13 cellular contexts compared by ENCODE assay signal in the genomic region with DNA sequence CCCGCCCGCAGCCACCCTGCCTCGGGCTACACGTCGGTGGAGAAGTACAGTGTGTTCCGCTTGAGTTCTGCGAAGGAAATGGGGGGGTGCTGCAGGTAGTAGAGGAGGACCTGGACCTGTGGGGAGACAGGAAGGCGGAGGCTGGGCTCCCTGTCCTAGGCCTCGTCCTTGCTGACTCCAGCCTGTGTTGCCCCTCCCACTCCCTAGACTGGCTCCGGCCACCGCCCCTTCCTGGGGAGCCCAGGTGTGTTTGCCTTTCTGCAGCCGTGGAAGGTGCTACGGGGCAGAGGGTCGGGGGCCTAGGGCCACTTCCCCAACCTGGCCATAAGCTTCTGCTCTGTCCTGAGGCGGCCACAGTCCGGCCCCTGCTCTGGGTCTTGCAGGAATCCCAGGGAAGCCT. TPM values are rescaled to one million over a fixed set of nuclear protein-coding genes. Genes with fewer than 3 reads are reported as not detected.
DNase-seq lines count a peak whose midpoint lies in the region; ATAC-seq and TF ChIP-seq lines count a peak whose summit lies in the region.
"Had no signal": no experiment of that assay in that cellular context is flagged by ENCODE, and none has a peak within 500 bp of the region (broad histone marks: within the 10 kb centered on the region; RNA-seq: fewer than 3 reads in every experiment).

No MANE protein-coding gene starts in this region.

- no peaks in the 10 kb centered on the region for H3K9me3 ChIP-seq in mucosa of rectum (ENCODE audit: control insufficient read depth in 2 of 2, low read length in 2 of 2)
- H3K9me3 ChIP-seq in tibial artery: no peaks in the 10 kb centered on the region
- no peaks in the 10 kb centered on the region for H3K9me3 ChIP-seq in naive thymus-derived CD4-positive, alpha-beta T cell (ENCODE audit: control insufficient read depth in 2 of 3, low read length in 3 of 3)
- H3K9me3 ChIP-seq: A549 had no signal

- peaks cover 11 to 29% of the 10 kb centered on the region in 2 donors for H3K4me1 ChIP-seq in mucosa of rectum (ENCODE audit: control insufficient read depth in 2 of 2, insufficient read depth in 2 of 2, low read length in 2 of 2)
- peaks cover 15 to 95% (median 86%) of the 10 kb centered on the region in 4 donors for H3K4me1 ChIP-seq in tibial artery
- H3K4me1 ChIP-seq in naive thymus-derived CD4-positive, alpha-beta T cell (ENCODE audit: control insufficient read depth in 2 of 2, insufficient read depth in 2 of 2, low read length in 2 of 2): no peaks in the 10 kb centered on the region
- H3K4me1 ChIP-seq: A549 had no signal

- H3K4me3 ChIP-seq in dorsolateral prefrontal cortex: peak overlapping the region in 6 of 59 donors; percentile 1 to 27 (median 14)
- H3K4me3 ChIP-seq in mucosa of rectum (ENCODE audit: low read length in 2 of 2): no peak overlapping the region
- H3K4me3 ChIP-seq in tibial artery: peak overlapping the region; percentile 21 to 23
- H3K4me3 ChIP-seq in naive thymus-derived CD4-positive, alpha-beta T cell (ENCODE audit: low read length): no peak overlapping the region
- H3K4me3 ChIP-seq: A549, K562 had no signal

- H3K36me3 Mint-ChIP-seq in naive thymus-derived CD4-positive, alpha-beta T cell: peaks cover 5 to 10% (median 8%) of the 10 kb centered on the region in 5 donors

- peaks cover 87 to 93% of the 10 kb centered on the region in 2 donors for H3K36me3 ChIP-seq in mucosa of rectum (ENCODE audit: control insufficient read depth in 2 of 2, insufficient read depth in 2 of 2, low read length in 2 of 2)
- peaks cover 42 to 54% (median 51%) of the 10 kb centered on the region in 3 donors for H3K36me3 ChIP-seq in tibial artery
- H3K36me3 ChIP-seq in naive thymus-derived CD4-positive, alpha-beta T cell (ENCODE audit: control insufficient read depth in 2 of 3, insufficient read depth in 3 of 3, low read length in 3 of 3): peaks cover 0 to 97% (median 12%) of the 10 kb centered on the region in 3 experiments

- CTCF ChIA-PET in naive thymus-derived CD4-positive, alpha-beta T cell (lab: Charles Lee): no interaction called here

- intact Hi-C loops in dorsolateral prefrontal cortex (cut with DNase I): no loop called here
- intact Hi-C loops in tibial artery (cut with DNase I; ENCODE audit: low total_unique reads): no loop called here
- intact Hi-C loops in naive thymus-derived CD4-positive, alpha-beta T cell (cut with micrococcal nuclease): no loop called here

- peaks cover 0 to 18% (median 0%) of the 10 kb centered on the region in 45 donors for H3K27me3 ChIP-seq in dorsolateral prefrontal cortex
- H3K27me3 ChIP-seq in mucosa of rectum (ENCODE audit: control insufficient read depth in 2 of 2, insufficient read depth in 2 of 2, low read length in 2 of 2): no peaks in the 10 kb centered on the region
- H3K27me3 ChIP-seq in tibial artery: no peaks in the 10 kb centered on the region
- H3K27me3 ChIP-seq in naive thymus-derived CD4-positive, alpha-beta T cell (ENCODE audit: control insufficient read depth in 2 of 2, insufficient read depth in 2 of 2, low read length in 2 of 2): no peaks in the 10 kb centered on the region
- H3K27me3 ChIP-seq: brain microvascular endothelial cell had no signal

- H3K27ac ChIP-seq in dorsolateral prefrontal cortex: peak overlapping the region in 58 of 59 donors; percentile 18 to 97 (median 83)
- H3K27ac ChIP-seq in mucosa of rectum (ENCODE audit: low read depth in 2 of 2, low read length in 2 of 2): peak overlapping the region; percentile 52 to 83
- peak overlapping the region; percentile 79 to 83 for H3K27ac ChIP-seq in tibial artery
- H3K27ac ChIP-seq in naive thymus-derived CD4-positive, alpha-beta T cell (ENCODE audit: low read depth, low read length): no peak overlapping the region
- H3K27ac ChIP-seq: A549, brain microvascular endothelial cell had no signal

- no peaks in the 10 kb centered on the region for H3K27me3 Mint-ChIP-seq in naive thymus-derived CD4-positive, alpha-beta T cell
- H3K27me3 Mint-ChIP-seq: activated CD8-positive, alpha-beta memory T cell treated with anti-CD3 and anti-CD28 coated beads, Interleukin-2, amount 10 ng/mL, durations not matched to agents 7 days and 5 days had no signal

- DNase-seq in NCI-H510A treated with DMSO at 0.1 percent for 48 hours (lab: John Stamatoyannopoulos, UW) (peak; percentile 2), NCI-H510A (lab: John Stamatoyannopoulos, UW) (no peak), dorsolateral prefrontal cortex (no peak), tibial artery (no peak), NCI-H526 treated with DMSO at 0.1 percent for 48 hours (lab: John Stamatoyannopoulos, UW) (no peak)
- DNase-seq in naive thymus-derived CD4-positive, alpha-beta T cell: no peak
- DNase-seq: activated CD8-positive, alpha-beta memory T cell treated with anti-CD3 and anti-CD28 coated beads, Interleukin-2, amount 10 ng/mL, durations not matched to agents 7 days and 5 days; brain microvascular endothelial cell; GDM1 had no signal

- POLR2A ChIA-PET in naive thymus-derived CD4-positive, alpha-beta T cell (lab: Charles Lee): interaction anchor here (2.1 kb wide), 1 partner anchor 9 kb away, joined by 8 read pairs; a partner anchor contains a TSS

- peaks cover 6 to 15% (median 10%) of the 10 kb centered on the region in 7 donors for H3K4me1 Mint-ChIP-seq in naive thymus-derived CD4-positive, alpha-beta T cell
- H3K4me1 Mint-ChIP-seq: activated CD8-positive, alpha-beta memory T cell treated with anti-CD3 and anti-CD28 coated beads, Interleukin-2, amount 10 ng/mL, durations not matched to agents 7 days and 5 days had no signal

- H3K9ac ChIP-seq in mucosa of rectum (ENCODE audit: low read depth in 1 of 2, low read length in 2 of 2): peak overlapping the region in 1 of 2 donors; percentile 35

- TF ChIP-seq CTCF in dorsolateral prefrontal cortex (IDR thresholded peaks at IDR 0.05 in 54 of 56, conservative IDR thresholded peaks at IDR 0.05 in 2 of 56; ENCODE audit: low read depth in 1 of 56, partially characterized antibody in 56 of 56): no peak
- TF ChIP-seq CTCF in tibial artery (IDR thresholded peaks at IDR 0.05): no peak

- peak overlapping the region in 4 of 9 donors; percentile 75 to 90 (median 78) for H3K27ac Mint-ChIP-seq in naive thymus-derived CD4-positive, alpha-beta T cell
- H3K27ac Mint-ChIP-seq: activated CD8-positive, alpha-beta memory T cell treated with anti-CD3 and anti-CD28 coated beads, Interleukin-2, amount 10 ng/mL, durations not matched to agents 7 days and 5 days had no signal

- ATAC-seq in naive thymus-derived CD4-positive, alpha-beta T cell: no peak
- no peak for ATAC-seq in HG03280 (IDR thresholded peaks at IDR 0.05; ENCODE audit: unreplicated experiment)
- ATAC-seq: A549; activated CD8-positive, alpha-beta memory T cell treated with anti-CD3 and anti-CD28 coated beads, Interleukin-2, amount 10 ng/mL, durations not matched to agents 7 days and 5 days had no signal

- no peaks in the 10 kb centered on the region for H3K9me3 Mint-ChIP-seq in naive thymus-derived CD4-positive, alpha-beta T cell

- peak overlapping the region in 2 of 10 donors; percentile 60 to 67 for H3K4me3 Mint-ChIP-seq in naive thymus-derived CD4-positive, alpha-beta T cell
- H3K4me3 Mint-ChIP-seq: activated CD8-positive, alpha-beta memory T cell treated with anti-CD3 and anti-CD28 coated beads, Interleukin-2, amount 10 ng/mL, durations not matched to agents 7 days and 5 days had no signal

RNA-seq across cellular contexts. Expression of a gene that starts 9.1 kb away (rescaled TPM):
- 10 to 100 TPM in 104 of 120 experiments, 1 to 10 TPM in 16; 7.3 to 15.5 (median 11.6) TPM for total RNA-seq in dorsolateral prefrontal cortex
- 10 to 100 TPM in 3 of 5 experiments, 1 to 10 TPM in 2; 8.3 to 13.5 (median 11.3) TPM for total RNA-seq in naive thymus-derived CD4-positive, alpha-beta T cell
- polyA plus RNA-seq in naive thymus-derived CD4-positive, alpha-beta T cell: 10 to 100 TPM; 24.9 to 27.9 TPM

RNA-seq across cellular contexts. Expression of a gene that starts 26.5 kb away (rescaled TPM):
- 10 to 100 TPM in 109 of 120 experiments, 1 to 10 TPM in 11; 6.9 to 38.1 (median 15.4) TPM for total RNA-seq in dorsolateral prefrontal cortex
- under 1 TPM in 4 of 5 experiments, not detected in 1; 0.10 to 0.84 (median 0.36) TPM for total RNA-seq in naive thymus-derived CD4-positive, alpha-beta T cell
- polyA plus RNA-seq in naive thymus-derived CD4-positive, alpha-beta T cell: under 1 TPM in 1 of 2 donors, not detected in 1; 0.22 TPM

Comparison
In these comparisons a context has a peak if more than half of its experiments do, and no peak if none do; other contexts are left out.
1. H3K4me3 ChIP-seq: peak in tibial artery (2 of 2); none in mucosa of rectum (0 of 2) and naive thymus-derived CD4-positive, alpha-beta T cell (single experiment).
2. RNA of a gene that starts 26.5 kb away (total RNA-seq): 6.9 to 38.1 TPM in dorsolateral prefrontal cortex; 0.10 to 0.84 TPM in naive thymus-derived CD4-positive, alpha-beta T cell; every median in the first group is over 4 times any median in the second.